ENCODE assay signal across 1 cellular context in the genomic region with DNA sequence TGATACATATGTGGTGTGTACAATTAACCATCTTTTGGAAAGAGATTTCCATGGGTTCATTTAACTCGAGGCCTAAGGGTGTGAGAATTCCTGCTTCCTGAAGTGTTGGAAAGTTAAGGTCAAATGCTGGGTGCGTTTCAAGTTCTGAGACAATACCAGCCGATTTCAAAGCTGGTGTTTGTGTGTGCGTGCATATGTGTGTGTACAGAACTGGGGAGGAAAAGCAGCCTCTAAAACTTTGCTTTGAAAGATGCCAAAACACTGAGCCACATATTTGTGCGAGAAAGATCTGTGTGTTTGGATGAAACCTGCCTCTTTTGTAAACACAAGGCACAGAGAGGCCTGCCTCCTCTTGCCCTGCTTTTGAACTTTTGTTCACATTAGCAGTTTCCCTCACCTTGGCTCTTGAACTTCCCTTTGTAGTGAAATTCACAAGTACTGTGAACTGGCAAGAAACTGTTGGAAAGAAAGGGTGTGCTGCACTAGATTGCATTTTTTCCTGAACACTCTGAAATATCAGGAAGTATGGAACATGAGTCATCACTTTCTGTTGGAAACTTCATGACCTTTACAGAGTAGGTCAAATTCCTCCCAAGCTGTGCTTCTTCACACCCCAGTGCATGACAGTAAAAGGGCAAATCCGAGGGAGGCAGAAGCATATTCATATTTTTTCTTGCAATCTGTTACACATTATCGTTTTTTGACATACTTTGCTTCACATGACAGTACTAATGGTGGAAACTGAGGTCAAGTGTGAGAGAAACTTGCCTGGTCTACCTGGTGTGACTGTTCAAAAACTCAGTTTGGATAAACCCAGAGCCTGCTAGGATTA.
TF ChIP-seq lines count a peak whose summit lies in the region.

No MANE protein-coding gene starts in this region.

TF ChIP-seq in HepG2, 621 proteins besides CTCF, POLR2A, EP300 and RAD21 (continued from another document and continues in another):
- TF ChIP-seq DNMT3B (CRISPR knock-in tag; conservative IDR thresholded peaks at IDR 0.05) (peak; percentile 78; the same call in 1 of the 2 replicates), ZNF724P (CRISPR knock-in tag; IDR thresholded peaks at IDR 0.05; ENCODE audit: borderline replicate concordance) (peak; percentile 49; the same call in 1 of the 2 replicates), ZNF205 (CRISPR knock-in tag; IDR thresholded peaks at IDR 0.05) (peak; percentile 73; the same call in 1 of the 2 replicates), GZF1 (CRISPR knock-in tag; IDR thresholded peaks at IDR 0.05) (peak; percentile 64; the same call in 1 of the 2 replicates), NR2C2 (CRISPR knock-in tag; IDR thresholded peaks at IDR 0.05; ENCODE audit: borderline replicate concordance) (peak; percentile 91), NCOR1 (IDR thresholded peaks at IDR 0.05; ENCODE audit: borderline replicate concordance, low read length) (peak; percentile 100), ZNF569 (CRISPR knock-in tag; IDR thresholded peaks at IDR 0.05; ENCODE audit: borderline replicate concordance) (peak; percentile 92; the same call in 1 of the 2 replicates), ZNF282 (IDR thresholded peaks at IDR 0.05; ENCODE audit: partially characterized antibody) (no peak), TBX2 (CRISPR knock-in tag; IDR thresholded peaks at IDR 0.05; ENCODE audit: borderline replicate concordance) (peak; percentile 100), ZFP36L2 (CRISPR knock-in tag; IDR thresholded peaks at IDR 0.05) (no peak; the same call in 1 of the 2 replicates), KIAA2018 (CRISPR knock-in tag; IDR thresholded peaks at IDR 0.05; ENCODE audit: borderline replicate concordance) (no peak), MYC (CRISPR knock-in tag; IDR thresholded peaks at IDR 0.05; ENCODE audit: borderline replicate concordance) (0 out of 2 replicates have a peak, but pooled peaks have one; percentile 52), ZNF274 (CRISPR knock-in tag; IDR thresholded peaks at IDR 0.05) (0 out of 2 replicates have a peak, but pooled peaks have one; percentile 16), ZNF678 (CRISPR knock-in tag; IDR thresholded peaks at IDR 0.05) (0 out of 2 replicates have a peak, but pooled peaks have one; percentile 69), ZNF260 (CRISPR knock-in tag; IDR thresholded peaks at IDR 0.05; ENCODE audit: borderline replicate concordance, low read depth) (no peak), MXI1 (IDR thresholded peaks at IDR 0.05; ENCODE audit: borderline replicate concordance, low read depth, low read length) (0 out of 3 replicates have a peak, but pooled peaks have one; percentile 45), ZNF773 (CRISPR knock-in tag; IDR thresholded peaks at IDR 0.05; ENCODE audit: borderline replicate concordance) (no peak), PBX3 (CRISPR knock-in tag; IDR thresholded peaks at IDR 0.05; ENCODE audit: borderline replicate concordance) (no peak), ARID5B (CRISPR knock-in tag; IDR thresholded peaks at IDR 0.05) (peak; percentile 100), ZNF777 (CRISPR knock-in tag; IDR thresholded peaks at IDR 0.05) (no peak), RFXAP (CRISPR knock-in tag; IDR thresholded peaks at IDR 0.05; ENCODE audit: borderline replicate concordance) (peak; percentile 88), REPIN1 (CRISPR knock-in tag; IDR thresholded peaks at IDR 0.05; ENCODE audit: borderline replicate concordance, low read depth) (peak; percentile 94; the same call in 1 of the 2 replicates), ZC3H4 (CRISPR knock-in tag; IDR thresholded peaks at IDR 0.05; ENCODE audit: borderline replicate concordance) (no peak; the same call in 1 of the 2 replicates), RARG (CRISPR knock-in tag; IDR thresholded peaks at IDR 0.05; ENCODE audit: low read depth) (peak; percentile 92; the same call in 1 of the 2 replicates), HHEX (CRISPR knock-in tag; IDR thresholded peaks at IDR 0.05) (peak; percentile 77), TBP (CRISPR knock-in tag; IDR thresholded peaks at IDR 0.05) (no peak), ZNF510 (CRISPR knock-in tag; IDR thresholded peaks at IDR 0.05; ENCODE audit: low read depth) (no peak)
- TF ChIP-seq, protein P1, sequence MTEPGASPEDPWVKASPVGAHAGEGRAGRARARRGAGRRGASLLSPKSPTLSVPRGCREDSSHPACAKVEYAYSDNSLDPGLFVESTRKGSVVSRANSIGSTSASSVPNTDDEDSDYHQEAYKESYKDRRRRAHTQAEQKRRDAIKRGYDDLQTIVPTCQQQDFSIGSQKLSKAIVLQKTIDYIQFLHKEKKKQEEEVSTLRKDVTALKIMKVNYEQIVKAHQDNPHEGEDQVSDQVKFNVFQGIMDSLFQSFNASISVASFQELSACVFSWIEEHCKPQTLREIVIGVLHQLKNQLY (CRISPR knock-in tag; IDR thresholded peaks at IDR 0.05): peak; percentile 92
- TF ChIP-seq, protein P2, sequence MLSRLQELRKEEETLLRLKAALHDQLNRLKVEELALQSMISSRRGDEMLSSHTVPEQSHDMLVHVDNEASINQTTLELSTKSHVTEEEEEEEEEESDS (CRISPR knock-in tag; IDR thresholded peaks at IDR 0.05; ENCODE audit: borderline replicate concordance): peak; percentile 89
- TF ChIP-seq, protein P3, sequence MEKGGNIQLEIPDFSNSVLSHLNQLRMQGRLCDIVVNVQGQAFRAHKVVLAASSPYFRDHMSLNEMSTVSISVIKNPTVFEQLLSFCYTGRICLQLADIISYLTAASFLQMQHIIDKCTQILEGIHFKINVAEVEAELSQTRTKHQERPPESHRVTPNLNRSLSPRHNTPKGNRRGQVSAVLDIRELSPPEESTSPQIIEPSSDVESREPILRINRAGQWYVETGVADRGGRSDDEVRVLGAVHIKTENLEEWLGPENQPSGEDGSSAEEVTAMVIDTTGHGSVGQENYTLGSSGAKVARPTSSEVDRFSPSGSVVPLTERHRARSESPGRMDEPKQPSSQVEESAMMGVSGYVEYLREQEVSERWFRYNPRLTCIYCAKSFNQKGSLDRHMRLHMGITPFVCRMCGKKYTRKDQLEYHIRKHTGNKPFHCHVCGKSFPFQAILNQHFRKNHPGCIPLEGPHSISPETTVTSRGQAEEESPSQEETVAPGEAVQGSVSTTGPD (CRISPR knock-in tag; IDR thresholded peaks at IDR 0.05): 0 out of 2 replicates have a peak, but pooled peaks have one; percentile 40
- TF ChIP-seq, protein P4, sequence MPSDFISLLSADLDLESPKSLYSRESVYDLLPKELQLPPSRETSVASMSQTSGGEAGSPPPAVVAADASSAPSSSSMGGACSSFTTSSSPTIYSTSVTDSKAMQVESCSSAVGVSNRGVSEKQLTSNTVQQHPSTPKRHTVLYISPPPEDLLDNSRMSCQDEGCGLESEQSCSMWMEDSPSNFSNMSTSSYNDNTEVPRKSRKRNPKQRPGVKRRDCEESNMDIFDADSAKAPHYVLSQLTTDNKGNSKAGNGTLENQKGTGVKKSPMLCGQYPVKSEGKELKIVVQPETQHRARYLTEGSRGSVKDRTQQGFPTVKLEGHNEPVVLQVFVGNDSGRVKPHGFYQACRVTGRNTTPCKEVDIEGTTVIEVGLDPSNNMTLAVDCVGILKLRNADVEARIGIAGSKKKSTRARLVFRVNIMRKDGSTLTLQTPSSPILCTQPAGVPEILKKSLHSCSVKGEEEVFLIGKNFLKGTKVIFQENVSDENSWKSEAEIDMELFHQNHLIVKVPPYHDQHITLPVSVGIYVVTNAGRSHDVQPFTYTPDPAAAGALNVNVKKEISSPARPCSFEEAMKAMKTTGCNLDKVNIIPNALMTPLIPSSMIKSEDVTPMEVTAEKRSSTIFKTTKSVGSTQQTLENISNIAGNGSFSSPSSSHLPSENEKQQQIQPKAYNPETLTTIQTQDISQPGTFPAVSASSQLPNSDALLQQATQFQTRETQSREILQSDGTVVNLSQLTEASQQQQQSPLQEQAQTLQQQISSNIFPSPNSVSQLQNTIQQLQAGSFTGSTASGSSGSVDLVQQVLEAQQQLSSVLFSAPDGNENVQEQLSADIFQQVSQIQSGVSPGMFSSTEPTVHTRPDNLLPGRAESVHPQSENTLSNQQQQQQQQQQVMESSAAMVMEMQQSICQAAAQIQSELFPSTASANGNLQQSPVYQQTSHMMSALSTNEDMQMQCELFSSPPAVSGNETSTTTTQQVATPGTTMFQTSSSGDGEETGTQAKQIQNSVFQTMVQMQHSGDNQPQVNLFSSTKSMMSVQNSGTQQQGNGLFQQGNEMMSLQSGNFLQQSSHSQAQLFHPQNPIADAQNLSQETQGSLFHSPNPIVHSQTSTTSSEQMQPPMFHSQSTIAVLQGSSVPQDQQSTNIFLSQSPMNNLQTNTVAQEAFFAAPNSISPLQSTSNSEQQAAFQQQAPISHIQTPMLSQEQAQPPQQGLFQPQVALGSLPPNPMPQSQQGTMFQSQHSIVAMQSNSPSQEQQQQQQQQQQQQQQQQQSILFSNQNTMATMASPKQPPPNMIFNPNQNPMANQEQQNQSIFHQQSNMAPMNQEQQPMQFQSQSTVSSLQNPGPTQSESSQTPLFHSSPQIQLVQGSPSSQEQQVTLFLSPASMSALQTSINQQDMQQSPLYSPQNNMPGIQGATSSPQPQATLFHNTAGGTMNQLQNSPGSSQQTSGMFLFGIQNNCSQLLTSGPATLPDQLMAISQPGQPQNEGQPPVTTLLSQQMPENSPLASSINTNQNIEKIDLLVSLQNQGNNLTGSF (CRISPR knock-in tag; IDR thresholded peaks at IDR 0.05): no peak
